In genomic region chr16:88636488-88637265, GRCh38 we compare ENCODE assay signal across 1 cellular context.
TF ChIP-seq lines count a peak whose summit lies in the region.

No MANE protein-coding gene starts in this region.

TF ChIP-seq in H1, 55 proteins besides CTCF, POLR2A, EP300 and RAD21:
- no peak for TF ChIP-seq PHF8 (conservative IDR thresholded peaks at IDR 0.05; ENCODE audit: low read depth, low read length)
- no peak for TF ChIP-seq BACH1 (IDR thresholded peaks at IDR 0.05; ENCODE audit: low read length)
- TF ChIP-seq MAX (IDR thresholded peaks at IDR 0.05), result no peak
- TF ChIP-seq CTBP2 (IDR thresholded peaks at IDR 0.05; ENCODE audit: borderline replicate concordance, insufficient read depth, insufficient read length, low read length), result no peak
- TF ChIP-seq ZNF274 (IDR thresholded peaks at IDR 0.05; ENCODE audit: borderline replicate concordance, extremely low read depth, low read length), result no peak
- no peak for TF ChIP-seq SUZ12 (IDR thresholded peaks at IDR 0.05; ENCODE audit: low read length)
- TF ChIP-seq TAF7 (optimal IDR thresholded peaks at IDR 0.05; ENCODE audit: borderline replicate concordance, low read depth, low read length), result no peak
TF ChIP-seq in H1: peak in this region for 0.
